In the genomic region with DNA sequence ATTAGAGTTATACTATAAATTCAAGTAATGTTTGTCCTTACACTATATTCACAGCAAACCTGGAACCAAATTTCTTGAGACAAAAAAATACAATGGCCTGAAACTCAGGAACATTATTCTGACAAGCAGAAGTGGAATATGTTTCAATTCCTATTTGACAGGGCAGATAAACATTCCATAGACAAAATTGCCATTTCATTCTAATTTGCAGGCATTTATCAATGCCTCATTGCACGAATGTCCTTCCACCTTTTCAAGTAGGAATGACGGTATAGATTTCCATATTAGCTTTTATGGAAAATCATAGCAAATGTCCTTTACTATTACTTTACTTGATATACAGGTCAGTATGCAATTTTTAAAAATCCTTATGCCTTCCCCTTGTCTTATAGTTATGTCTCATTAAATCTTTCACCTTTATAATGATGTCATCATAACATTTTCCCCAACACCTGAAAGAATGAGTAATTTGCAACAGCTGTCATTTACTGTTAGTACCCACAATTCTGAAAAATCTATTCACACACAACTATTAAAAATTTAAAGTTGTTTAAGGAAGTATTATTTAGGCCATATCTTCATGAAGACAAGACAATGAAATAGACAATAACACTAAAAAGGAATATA, we compare ENCODE assay signal across 31 cellular contexts.
"Had no signal": no experiment of that assay in that cellular context is flagged by ENCODE, and none has a peak within 500 bp of the region (broad histone marks: within the 10 kb centered on the region; RNA-seq: fewer than 3 reads in every experiment).

No MANE protein-coding gene starts in this region.

- H3K36me3 ChIP-seq: colonic mucosa, esophagus squamous epithelium, gastroesophageal sphincter, heart right ventricle, WERI-Rb-1 had no signal

- H3K27me3 ChIP-seq: body of pancreas, colonic mucosa, esophagus squamous epithelium, gastroesophageal sphincter, heart right ventricle had no signal

- FAIRE-seq: endometrium, endothelial cell of umbilical vein had no signal

- H3K9me3 ChIP-seq: body of pancreas, colonic mucosa had no signal

- H3K27me3 Mint-ChIP-seq: activated B cell treated with CpG ODN at 0.5 μM for 24 hours; activated CD8-positive, alpha-beta T cell treated with anti-CD3 and anti-CD28 coated beads for 36 hours; activated naive CD8-positive, alpha-beta T cell; activated T-helper 17 cell treated with anti-CD3 and anti-CD28 coated beads, Interleukin-2, amount 50 U/mL, for 72 hours; T-helper 17 cell had no signal

- H3K4me3 ChIP-seq: body of pancreas, colonic mucosa, esophagus squamous epithelium, gastroesophageal sphincter, heart right ventricle had no signal

- H3K4me1 Mint-ChIP-seq: activated B cell treated with CpG ODN at 0.5 μM for 24 hours; activated T-helper 17 cell treated with anti-CD3 and anti-CD28 coated beads, Interleukin-2, amount 50 U/mL, for 72 hours; T-helper 17 cell had no signal

- H3K4me1 ChIP-seq: body of pancreas, colonic mucosa, esophagus squamous epithelium, gastroesophageal sphincter, heart right ventricle had no signal

- ATAC-seq: activated CD4-positive, CD25-positive, alpha-beta regulatory T cell treated with anti-CD3 and anti-CD28 coated beads, Interleukin-2, amount 50 U/mL, for 24 hours; activated CD8-positive, alpha-beta T cell treated with anti-CD3 and anti-CD28 coated beads for 36 hours; activated T-cell treated with anti-CD3 and anti-CD28 coated beads, Interleukin-2, amount 50 U/mL, for 4 hours; activated T-helper 17 cell treated with anti-CD3 and anti-CD28 coated beads, Interleukin-2, amount 50 U/mL, for 72 hours; body of pancreas; gastroesophageal sphincter; heart right ventricle; T-helper 17 cell had no signal

- H3K4me3 Mint-ChIP-seq: activated B cell treated with CpG ODN at 0.5 μM for 24 hours; activated CD8-positive, alpha-beta T cell treated with anti-CD3 and anti-CD28 coated beads for 36 hours; activated naive CD8-positive, alpha-beta T cell; activated T-cell treated with anti-CD3 and anti-CD28 coated beads, Interleukin-2, amount 50 U/mL, for 4 hours; activated T-helper 17 cell treated with anti-CD3 and anti-CD28 coated beads, Interleukin-2, amount 50 U/mL, for 72 hours; T-helper 17 cell; T-helper 2 cell treated with Interferon-gamma antibody and Interleukin-4, amounts not matched to agents 5 μg/mL and 100 μg/mL, for 36 hours had no signal

- H3K27ac Mint-ChIP-seq: activated B cell treated with CpG ODN at 0.5 μM for 24 hours; activated CD8-positive, alpha-beta T cell treated with anti-CD3 and anti-CD28 coated beads for 36 hours; activated naive CD8-positive, alpha-beta T cell; activated T-helper 17 cell treated with anti-CD3 and anti-CD28 coated beads, Interleukin-2, amount 50 U/mL, for 72 hours; T-helper 17 cell; T-helper 2 cell treated with Interferon-gamma antibody and Interleukin-4, amounts not matched to agents 5 μg/mL and 100 μg/mL, for 36 hours had no signal

- H3K27ac ChIP-seq: body of pancreas, colonic mucosa, epithelial cell of prostate, esophagus squamous epithelium, gastroesophageal sphincter, heart right ventricle, WERI-Rb-1 had no signal

- DNase-seq: activated B cell treated with CpG ODN at 0.5 μM for 24 hours; activated CD4-positive, alpha-beta T cell treated with anti-CD3 and anti-CD28 coated beads for 48 hours; activated CD4-positive, alpha-beta T cell treated with anti-CD3 and anti-CD28 coated beads, Interleukin-2, amount 50 U/mL, for 1 hour; activated CD4-positive, alpha-beta T cell treated with anti-CD3 and anti-CD28 coated beads, Interleukin-2, amount 50 U/mL, for 48 hours; activated CD8-positive, alpha-beta memory T cell treated with anti-CD3 and anti-CD28 coated beads for 24 hours; activated CD8-positive, alpha-beta T cell treated with anti-CD3 and anti-CD28 coated beads for 36 hours; activated effector memory CD4-positive, alpha-beta T cell treated with Interleukin-2 at 50 U/mL for 16 hours; activated gamma-delta T cell treated with Interleukin-2 at 50 U/mL for 16 hours; activated naive CD4-positive, alpha-beta T cell treated with anti-CD3 and anti-CD28 coated beads, Interleukin-2, amount 50 U/mL, for 16 hours; activated naive CD4-positive, alpha-beta T cell treated with Interleukin-2 at 50 U/mL for 16 hours; activated T-cell treated with anti-CD3 and anti-CD28 coated beads, Interleukin-2, amount 50 U/mL, for 4 hours; amniotic stem cell; anterior cingulate cortex; body of pancreas; caudate nucleus; colonic mucosa; effector CD8-positive, alpha-beta T cell; esophagus squamous epithelium; foreskin melanocyte; heart right ventricle; T-helper 17 cell; T1000; WERI-Rb-1 had no signal

- H3K36me3 Mint-ChIP-seq: activated naive CD8-positive, alpha-beta T cell had no signal
